16 cellular contexts compared by ENCODE assay signal in the genomic region with DNA sequence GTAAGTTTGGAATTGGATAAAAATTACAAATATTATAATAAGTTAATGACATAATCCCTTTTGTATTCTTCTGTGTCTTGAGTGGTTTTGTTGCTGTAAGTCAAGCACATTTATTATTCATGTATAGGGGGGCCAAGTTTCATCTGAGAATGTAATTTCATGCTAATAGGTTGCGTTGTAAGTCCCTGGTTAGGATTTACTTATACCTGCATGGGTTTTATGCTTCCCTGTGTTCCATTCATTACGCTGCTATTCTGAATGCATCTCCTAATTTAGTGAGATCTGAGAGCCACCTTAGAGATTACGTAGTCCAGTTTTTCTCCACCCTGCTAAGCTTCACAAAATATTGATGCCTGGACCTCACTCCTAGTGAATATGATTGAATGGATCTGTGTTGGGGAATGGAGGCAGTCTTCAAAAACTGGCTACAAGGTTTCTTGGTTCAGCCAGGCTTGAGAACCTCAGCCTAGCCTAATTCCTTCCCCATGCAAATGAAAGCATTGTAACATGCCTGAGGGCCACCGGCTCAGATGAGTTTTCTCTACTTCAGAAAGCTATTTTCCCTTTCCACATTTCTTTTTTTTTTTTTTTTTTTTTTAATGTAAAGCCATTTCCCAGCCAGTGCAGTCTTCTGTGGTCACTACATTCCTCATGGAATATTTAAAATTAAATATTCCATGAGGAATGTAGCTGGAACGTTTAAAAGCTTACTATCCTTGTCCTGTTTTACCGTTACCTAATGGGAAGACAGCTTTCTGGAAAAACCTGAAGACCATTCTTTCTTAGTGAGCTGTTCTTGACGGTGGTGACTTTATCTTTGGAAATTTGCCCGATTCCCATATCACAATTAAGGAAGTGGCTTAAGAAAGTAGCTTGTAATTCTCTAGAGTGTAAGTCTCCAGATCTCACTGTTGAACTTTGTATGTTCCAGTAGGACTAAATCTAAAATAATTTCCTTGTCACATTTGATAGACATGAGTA. TPM values are rescaled to one million over a fixed set of nuclear protein-coding genes. Genes with fewer than 3 reads are reported as not detected.
DNase-seq lines count a peak whose midpoint lies in the region; ATAC-seq and TF ChIP-seq lines count a peak whose summit lies in the region.
"Had no signal": no experiment of that assay in that cellular context is flagged by ENCODE, and none has a peak within 500 bp of the region (broad histone marks: within the 10 kb centered on the region; RNA-seq: fewer than 3 reads in every experiment).

No MANE protein-coding gene starts in this region.

- H3K36me3 ChIP-seq in mammary epithelial cell (ENCODE audit: insufficient read depth, low read length): no peaks in the 10 kb centered on the region
- no peaks in the 10 kb centered on the region for H3K36me3 ChIP-seq in breast epithelium
- H3K36me3 ChIP-seq: prostate gland had no signal

- H3K4me1 ChIP-seq in mammary epithelial cell (ENCODE audit: insufficient read depth, low read length) (no peaks in the 10 kb centered on the region), breast epithelium (no peaks in the 10 kb centered on the region)
- H3K4me1 ChIP-seq: prostate gland had no signal

- WGBS in mammary epithelial cell (ENCODE audit: low coverage, missing lambda C conversion rate): 84% methylated on average over 8 of the region's 8 CpGs

- no peak overlapping the region for H2AFZ ChIP-seq in mammary epithelial cell (ENCODE audit: low read depth, low read length)

- peaks cover 9% of the 10 kb centered on the region for H3K9me3 Mint-ChIP-seq in WTC11
- H3K9me3 Mint-ChIP-seq: activated CD8-positive, alpha-beta T cell treated with anti-CD3 and anti-CD28 coated beads for 36 hours had no signal

- intact Hi-C loops in mammary epithelial cell (cut with micrococcal nuclease) (no loop called here), breast epithelium (cut with DNase I; ENCODE audit: low total_unique reads) (no loop called here)

- H3K4me3 Mint-ChIP-seq in WTC11: no peak overlapping the region
- H3K4me3 Mint-ChIP-seq: activated CD8-positive, alpha-beta T cell treated with anti-CD3 and anti-CD28 coated beads for 36 hours; T-helper 17 cell had no signal

- no peak for TF ChIP-seq CTCF in mammary epithelial cell (conservative IDR thresholded peaks at IDR 0.05 in 1 of 2, IDR thresholded peaks at IDR 0.05 in 1 of 2; ENCODE audit: extremely low read depth in 1 of 2, insufficient read depth in 1 of 2, low read depth in 1 of 2, low read length in 2 of 2)
- no peak for TF ChIP-seq CTCF in breast epithelium (IDR thresholded peaks at IDR 0.05)
- no peak for TF ChIP-seq CTCF in WTC11 (IDR thresholded peaks at IDR 0.05)
- TF ChIP-seq CTCF in foreskin fibroblast (IDR thresholded peaks at IDR 0.05; ENCODE audit: low read depth, low read length): no peak

- ATAC-seq in WTC11: peak; percentile 74
- ATAC-seq in GM18870 (IDR thresholded peaks at IDR 0.05; ENCODE audit: unreplicated experiment): no peak
- ATAC-seq: activated CD8-positive, alpha-beta T cell treated with anti-CD3 and anti-CD28 coated beads for 36 hours; T-helper 17 cell had no signal

- H3K4me1 Mint-ChIP-seq in WTC11: peaks cover 16% of the 10 kb centered on the region
- H3K4me1 Mint-ChIP-seq: T-helper 17 cell had no signal

- POLR2A ChIA-PET in WTC11 (lab: Charles Lee): interaction anchor here (0.7 to 1.0 kb wide), 2 partner anchors 57 to 86 kb away, joined by 3 to 4 read pairs; no protein-coding TSS in a partner anchor

- no peak overlapping the region for H3K27ac ChIP-seq in mammary epithelial cell (ENCODE audit: insufficient read depth, low read depth, low read length)
- H3K27ac ChIP-seq in breast epithelium: no peak overlapping the region
- H3K27ac ChIP-seq: 22Rv1, prostate gland had no signal

- TF ChIP-seq POLR2A in breast epithelium (IDR thresholded peaks at IDR 0.05): no peak

- peak; percentile 66 for DNase-seq in mammary epithelial cell
- no peak for DNase-seq in breast epithelium (ENCODE audit: low spot score in 2 of 2)
- DNase-seq in WTC11 (ENCODE audit: low spot score): no peak
- peak; percentile 27 to 54 for DNase-seq in foreskin fibroblast
- no peak for DNase-seq in mucosa of gallbladder (ENCODE audit: low spot score)
- DNase-seq in NCI-H748 treated with DMSO at 0.1 percent for 48 hours (lab: John Stamatoyannopoulos, UW): no peak
- no peak for DNase-seq in NCI-H2107 (lab: John Stamatoyannopoulos, UW)
- DNase-seq: activated CD8-positive, alpha-beta T cell treated with anti-CD3 and anti-CD28 coated beads for 36 hours; activated gamma-delta T cell treated with Interleukin-2 at 50 U/mL for 16 hours; KBM-7; NCI-H2029; T-helper 17 cell had no signal

- BruUV-seq in mammary epithelial cell (replicated peaks; lab: Mats Ljungman, UMichigan): no TSS peak

- no peaks in the 10 kb centered on the region for H3K9me3 ChIP-seq in mammary epithelial cell (replicated peaks; ENCODE audit: insufficient read depth, low read length)
- H3K9me3 ChIP-seq in breast epithelium: no peaks in the 10 kb centered on the region
- H3K9me3 ChIP-seq: prostate gland had no signal

- dilution Hi-C loops in mammary epithelial cell (cut with HindIII; ENCODE audit: low sequenced_read_pairs): no loop called here

- peaks cover 4% of the 10 kb centered on the region; the same call in 1 of the 2 replicates for H3K36me3 Mint-ChIP-seq in WTC11

- H3K27me3 ChIP-seq in mammary epithelial cell (ENCODE audit: insufficient read depth, low read length): no peaks in the 10 kb centered on the region
- H3K27me3 ChIP-seq in breast epithelium: no peaks in the 10 kb centered on the region

- CTCF ChIA-PET in mammary epithelial cell (lab: Charles Lee; ENCODE audit: low non-redundant PET) (no interaction called here), WTC11 (lab: Charles Lee) (interaction anchor here (0.6 to 1.2 kb wide), 2 partner anchors 59 to 983 kb away, joined by 3 to 4 read pairs; no protein-coding TSS in a partner anchor)

- no peaks in the 10 kb centered on the region for H3K27me3 Mint-ChIP-seq in WTC11 (ENCODE audit: low read depth)

- H3K4me3 ChIP-seq in mammary epithelial cell (replicated peaks in 1 of 3; ENCODE audit: insufficient read depth in 1 of 3, low read depth in 2 of 3, low read length in 3 of 3): no peak overlapping the region
- H3K4me3 ChIP-seq in breast epithelium: no peak overlapping the region
- no peak overlapping the region for H3K4me3 ChIP-seq in foreskin fibroblast (ENCODE audit: low read depth in 1 of 2, low read length in 2 of 2)
- H3K4me3 ChIP-seq: prostate gland had no signal

- H3K27ac Mint-ChIP-seq in WTC11: peak overlapping the region; percentile 89
- H3K27ac Mint-ChIP-seq: activated CD8-positive, alpha-beta T cell treated with anti-CD3 and anti-CD28 coated beads for 36 hours; T-helper 17 cell had no signal

- H3K79me2 ChIP-seq in mammary epithelial cell (ENCODE audit: insufficient read depth, low read length): no peaks in the 10 kb centered on the region

- no peak overlapping the region for H3K9ac ChIP-seq in mammary epithelial cell (ENCODE audit: insufficient read depth, low read length)

- H4K20me1 ChIP-seq in mammary epithelial cell (ENCODE audit: insufficient read depth, low read length): no peaks in the 10 kb centered on the region

- H3K4me2 ChIP-seq in mammary epithelial cell (ENCODE audit: insufficient read depth, low read depth, low read length): no peak overlapping the region

- in situ Hi-C loops in mammary epithelial cell (cut with MboI; ENCODE audit: low sequenced_read_pairs in 2 of 2): no loop called here

TF ChIP-seq in WTC11, 78 proteins besides CTCF, POLR2A, EP300 and RAD21 (continues in another document):
- TF ChIP-seq ATF3 (CRISPR knock-in tag; conservative IDR thresholded peaks at IDR 0.05) (no peak), TP53 (CRISPR knock-in tag; IDR thresholded peaks at IDR 0.05) (no peak), HMGXB4 (CRISPR knock-in tag; IDR thresholded peaks at IDR 0.05) (no peak), SMAD3 (CRISPR knock-in tag; IDR thresholded peaks at IDR 0.05; ENCODE audit: borderline replicate concordance) (no peak), RORB (CRISPR knock-in tag; IDR thresholded peaks at IDR 0.05) (no peak)
- TF ChIP-seq, protein P1, sequence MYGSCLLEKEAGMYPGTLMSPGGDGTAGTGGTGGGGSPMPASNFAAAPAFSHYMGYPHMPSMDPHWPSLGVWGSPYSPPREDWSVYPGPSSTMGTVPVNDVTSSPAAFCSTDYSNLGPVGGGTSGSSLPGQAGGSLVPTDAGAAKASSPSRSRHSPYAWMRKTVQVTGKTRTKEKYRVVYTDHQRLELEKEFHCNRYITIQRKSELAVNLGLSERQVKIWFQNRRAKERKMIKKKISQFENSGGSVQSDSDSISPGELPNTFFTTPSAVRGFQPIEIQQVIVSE (CRISPR knock-in tag; IDR thresholded peaks at IDR 0.05; ENCODE audit: borderline replicate concordance): no peak
- TF ChIP-seq, protein P2, sequence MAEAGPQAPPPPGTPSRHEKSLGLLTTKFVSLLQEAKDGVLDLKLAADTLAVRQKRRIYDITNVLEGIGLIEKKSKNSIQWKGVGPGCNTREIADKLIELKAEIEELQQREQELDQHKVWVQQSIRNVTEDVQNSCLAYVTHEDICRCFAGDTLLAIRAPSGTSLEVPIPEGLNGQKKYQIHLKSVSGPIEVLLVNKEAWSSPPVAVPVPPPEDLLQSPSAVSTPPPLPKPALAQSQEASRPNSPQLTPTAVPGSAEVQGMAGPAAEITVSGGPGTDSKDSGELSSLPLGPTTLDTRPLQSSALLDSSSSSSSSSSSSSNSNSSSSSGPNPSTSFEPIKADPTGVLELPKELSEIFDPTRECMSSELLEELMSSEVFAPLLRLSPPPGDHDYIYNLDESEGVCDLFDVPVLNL (CRISPR knock-in tag; IDR thresholded peaks at IDR 0.05; ENCODE audit: borderline replicate concordance, low read depth): no peak

RNA-seq across cellular contexts. Expression of gene PAPSS2, which starts 16.0 kb away (rescaled TPM):
- total RNA-seq in mammary epithelial cell (1 to 10 TPM; 3.8 to 9.1 TPM), breast epithelium (10 to 100 TPM; 21.1 to 33.8 (median 27.2) TPM), WTC11 (2021) (22.1 to 30.4 TPM (median 29.7 TPM) in 3 replicates), mucosa of gallbladder (96.4 TPM)
- 6.8 TPM for polyA plus RNA-seq in mammary epithelial cell
- 5.5 TPM for polyA minus RNA-seq in mammary epithelial cell
- total RNA-seq: OCI-LY7 had no signal

Comparison
In these comparisons a context has a peak if more than half of its experiments do, and no peak if none do; other contexts are left out.
1. DNase-seq: peak in mammary epithelial cell (single experiment) and foreskin fibroblast (2 of 2); none in breast epithelium (0 of 2), WTC11 (single experiment), mucosa of gallbladder (single experiment), NCI-H748 treated with DMSO at 0.1 percent for 48 hours (single experiment) and NCI-H2107 (single experiment).